In the genomic region with DNA sequence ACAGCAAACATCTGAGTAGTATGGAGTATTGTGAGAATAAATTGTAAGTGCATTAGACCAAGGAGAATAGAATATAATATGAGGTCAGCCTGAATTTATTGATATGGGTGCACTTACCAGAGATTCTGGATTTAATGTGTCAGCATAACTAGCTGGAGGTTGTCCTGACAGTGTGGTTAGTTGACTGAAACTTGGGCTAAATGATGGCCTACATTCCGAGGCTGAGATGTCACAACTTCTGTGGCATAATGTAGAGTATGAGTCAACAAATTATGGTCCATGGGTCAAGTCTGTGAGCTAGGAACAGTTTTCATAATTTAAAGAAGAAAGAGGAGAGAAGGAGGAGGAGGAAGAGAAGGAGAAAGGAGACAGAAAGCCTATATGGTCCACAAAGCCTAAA, we compare ENCODE assay signal across 9 cellular contexts.
DNase-seq lines count a peak whose midpoint lies in the region; ATAC-seq lines count a peak whose summit lies in the region.
"Had no signal": no experiment of that assay in that cellular context is flagged by ENCODE, and none has a peak within 500 bp of the region (broad histone marks: within the 10 kb centered on the region; RNA-seq: fewer than 3 reads in every experiment).

No MANE protein-coding gene starts in this region.

- peaks cover 13 to 23% of the 10 kb centered on the region in 2 donors for H3K4me1 ChIP-seq in aorta (ENCODE audit: control insufficient read depth in 1 of 2, insufficient read depth in 2 of 2, low read length in 2 of 2)

- H3K9me3 ChIP-seq in aorta (ENCODE audit: control insufficient read depth, low read length): no peaks in the 10 kb centered on the region

- peaks cover 11% of the 10 kb centered on the region for H3K4me1 Mint-ChIP-seq in activated T-helper 17 cell treated with anti-CD3 and anti-CD28 coated beads, Interleukin-2, amount 50 U/mL, for 72 hours
- H3K4me1 Mint-ChIP-seq: nephron progenitor cell had no signal

- intact Hi-C loops in aorta (cut with DNase I): no loop called here
- intact Hi-C loops in Right ventricle myocardium inferior (cut with DNase I): no loop called here

- no peak overlapping the region for H3K27ac Mint-ChIP-seq in activated T-helper 17 cell treated with anti-CD3 and anti-CD28 coated beads, Interleukin-2, amount 50 U/mL, for 72 hours
- H3K27ac Mint-ChIP-seq: nephron progenitor cell had no signal

- peaks cover 3% of the 10 kb centered on the region for H3K9me3 Mint-ChIP-seq in activated T-helper 17 cell treated with anti-CD3 and anti-CD28 coated beads, Interleukin-2, amount 50 U/mL, for 72 hours
- H3K9me3 Mint-ChIP-seq: nephron progenitor cell had no signal

- H3K4me3 ChIP-seq in aorta (ENCODE audit: low read length in 2 of 2): no peak overlapping the region

- H3K27ac ChIP-seq in aorta (ENCODE audit: low read depth in 1 of 2, low read length in 2 of 2): peak overlapping the region; percentile 68 to 70

- no peaks in the 10 kb centered on the region for H3K27me3 ChIP-seq in aorta (ENCODE audit: control insufficient read depth in 1 of 2, insufficient read depth in 2 of 2, low read length in 1 of 2)

- H3K27me3 Mint-ChIP-seq in activated T-helper 17 cell treated with anti-CD3 and anti-CD28 coated beads, Interleukin-2, amount 50 U/mL, for 72 hours: no peaks in the 10 kb centered on the region

- DNase-seq in HS-5 (ENCODE audit: low read depth) (peak; percentile 81), glomerular visceral epithelial cell (ENCODE audit: extremely low spot score) (peak; percentile 65), aorta (no peak), Right ventricle myocardium inferior (ENCODE audit: missing footprints) (no peak), NCI-H510A (lab: John Stamatoyannopoulos, UW) (no peak), CD1c-positive myeloid dendritic cell (ENCODE audit: extremely low spot score) (no peak)
- DNase-seq: NCI-H1417 treated with DMSO at 0.1 percent for 48 hours, nephron progenitor cell had no signal

- peak; percentile 44 for ATAC-seq in activated T-helper 17 cell treated with anti-CD3 and anti-CD28 coated beads, Interleukin-2, amount 50 U/mL, for 72 hours (replicated peaks)
- ATAC-seq in aorta (ENCODE audit: low FRiP score) (no peak), Right ventricle myocardium inferior (no peak)

- H3K4me3 Mint-ChIP-seq in activated T-helper 17 cell treated with anti-CD3 and anti-CD28 coated beads, Interleukin-2, amount 50 U/mL, for 72 hours: no peak overlapping the region
- H3K4me3 Mint-ChIP-seq: nephron progenitor cell had no signal

- WGBS in aorta, 2 donors: 29 to 35% methylated on average over 1 of the region's 1 CpG

- no peaks in the 10 kb centered on the region for H3K36me3 Mint-ChIP-seq in activated T-helper 17 cell treated with anti-CD3 and anti-CD28 coated beads, Interleukin-2, amount 50 U/mL, for 72 hours (ENCODE audit: low read depth)

- no peaks in the 10 kb centered on the region for H3K36me3 ChIP-seq in aorta (ENCODE audit: control insufficient read depth in 1 of 2, insufficient read depth in 2 of 2, low read length in 1 of 2)

Comparison
In these comparisons a context has a peak if more than half of its experiments do, and no peak if none do; other contexts are left out.
1. DNase-seq: peak in HS-5 (single experiment) and glomerular visceral epithelial cell (single experiment); none in aorta (0 of 2), Right ventricle myocardium inferior (single experiment), NCI-H510A (single experiment) and CD1c-positive myeloid dendritic cell (single experiment).